Comparison of ENCODE assay signal across 10 cellular contexts in genomic region chr4:152680988-152681731, GRCh38. TPM values are rescaled to one million over a fixed set of nuclear protein-coding genes. Genes with fewer than 3 reads are reported as not detected.
DNase-seq lines count a peak whose midpoint lies in the region; ATAC-seq and TF ChIP-seq lines count a peak whose summit lies in the region.
"Had no signal": no experiment of that assay in that cellular context is flagged by ENCODE, and none has a peak within 500 bp of the region (broad histone marks: within the 10 kb centered on the region; RNA-seq: fewer than 3 reads in every experiment).

No MANE protein-coding gene starts in this region.

- H3K4me3 ChIP-seq in HUES6 (ENCODE audit: low read depth, low read length) = no peak overlapping the region
- H3K4me3 ChIP-seq in mesenchymal stem cell (ENCODE audit: insufficient read depth in 1 of 2, low read depth in 1 of 2, low read length in 2 of 2) = no peak overlapping the region
- no peak overlapping the region for H3K4me3 ChIP-seq in ascending aorta
- no peak overlapping the region for H3K4me3 ChIP-seq in gastrocnemius medialis
- H3K4me3 ChIP-seq: cardiac muscle cell had no signal

- H3K27me3 Mint-ChIP-seq in activated CD4-positive, alpha-beta memory T cell treated with anti-CD3 and anti-CD28 coated beads for 36 hours = no peaks in the 10 kb centered on the region

- H3K9me3 ChIP-seq in HUES6 (ENCODE audit: control insufficient read depth, insufficient read depth, low read depth, low read length) (no peaks in the 10 kb centered on the region), mesenchymal stem cell (ENCODE audit: control insufficient read depth, low read length) (no peaks in the 10 kb centered on the region), ascending aorta (no peaks in the 10 kb centered on the region), gastrocnemius medialis (no peaks in the 10 kb centered on the region)

- H2BK15ac ChIP-seq in mesenchymal stem cell (ENCODE audit: low read depth, poor library complexity, severe bottlenecking) = no peak overlapping the region

- no peaks in the 10 kb centered on the region for H3K36me3 Mint-ChIP-seq in activated CD4-positive, alpha-beta memory T cell treated with anti-CD3 and anti-CD28 coated beads for 36 hours

- no peak overlapping the region for H4K91ac ChIP-seq in mesenchymal stem cell (ENCODE audit: low read length)

- no peak overlapping the region for H3K4ac ChIP-seq in mesenchymal stem cell (ENCODE audit: low read depth in 1 of 2, low read length in 2 of 2)

- DNase-seq in GF-D8 (lab: John Stamatoyannopoulos, UW) (peak; percentile 58), mesenchymal stem cell (peak; percentile 93), ascending aorta (ENCODE audit: low spot score in 2 of 2) (no peak), gastrocnemius medialis (no peak), NCI-H2029 (lab: John Stamatoyannopoulos, UW) (no peak), T1000 (lab: John Stamatoyannopoulos, UW) (no peak)
- DNase-seq in activated CD4-positive, alpha-beta memory T cell treated with anti-CD3 and anti-CD28 coated beads for 36 hours = peak; percentile 41

- peak overlapping the region in 1 of 2 experiments; percentile 33 for H2BK12ac ChIP-seq in mesenchymal stem cell (ENCODE audit: low read length in 2 of 2)

- 37% methylated on average over 3 of the region's 9 CpGs for WGBS in mesenchymal stem cell

- peaks cover 8% of the 10 kb centered on the region for H3K79me1 ChIP-seq in mesenchymal stem cell (replicated peaks; ENCODE audit: low read length, poor library complexity, severe bottlenecking)

- H3K27ac Mint-ChIP-seq in activated CD4-positive, alpha-beta memory T cell treated with anti-CD3 and anti-CD28 coated beads for 36 hours = peak overlapping the region; percentile 60

- no peak overlapping the region for H2BK120ac ChIP-seq in mesenchymal stem cell (ENCODE audit: low read depth, low read length)

- H3K9me3 Mint-ChIP-seq in activated CD4-positive, alpha-beta memory T cell treated with anti-CD3 and anti-CD28 coated beads for 36 hours = no peaks in the 10 kb centered on the region

- H3K4me3 Mint-ChIP-seq in activated CD4-positive, alpha-beta memory T cell treated with anti-CD3 and anti-CD28 coated beads for 36 hours = peak overlapping the region; percentile 48

- no peak for TF ChIP-seq POLR2A in gastrocnemius medialis (IDR thresholded peaks at IDR 0.05)

- POLR2A ChIA-PET in activated CD4-positive, alpha-beta memory T cell treated with anti-CD3 and anti-CD28 coated beads for 36 hours (lab: Charles Lee) = no interaction called here

- in situ Hi-C loops in gastrocnemius medialis (cut with MboI; ENCODE audit: low sequenced_read_pairs in 4 of 4) = no loop called here

- H2AFZ ChIP-seq in mesenchymal stem cell (ENCODE audit: low read depth, low read length) = no peak overlapping the region

- H3K27ac ChIP-seq in HUES6 (ENCODE audit: low read depth, low read length) = no peak overlapping the region; the same call in 1 of the 2 replicates
- peak overlapping the region; percentile 85 for H3K27ac ChIP-seq in mesenchymal stem cell (ENCODE audit: low read length, poor library complexity, severe bottlenecking)
- no peak overlapping the region for H3K27ac ChIP-seq in ascending aorta
- no peak overlapping the region for H3K27ac ChIP-seq in gastrocnemius medialis
- H3K27ac ChIP-seq: cardiac muscle cell had no signal

- H3K4me1 Mint-ChIP-seq in activated CD4-positive, alpha-beta memory T cell treated with anti-CD3 and anti-CD28 coated beads for 36 hours (ENCODE audit: low read depth) = peaks cover 55% of the 10 kb centered on the region

- H3K27me3 ChIP-seq in HUES6 (ENCODE audit: control insufficient read depth, insufficient read depth, low read length) (no peaks in the 10 kb centered on the region; the same call in 1 of the 2 replicates), mesenchymal stem cell (ENCODE audit: control insufficient read depth in 1 of 2, insufficient read depth in 1 of 2, low read length in 2 of 2) (peaks cover 0 to 14% of the 10 kb centered on the region in 2 experiments), ascending aorta (no peaks in the 10 kb centered on the region), gastrocnemius medialis (no peaks in the 10 kb centered on the region)

- no peak overlapping the region for H3K18ac ChIP-seq in mesenchymal stem cell (ENCODE audit: low read depth in 1 of 2, low read length in 2 of 2)

- H3K4me1 ChIP-seq in HUES6 (ENCODE audit: control insufficient read depth, insufficient read depth, low read length) (peaks cover 68% of the 10 kb centered on the region), mesenchymal stem cell (ENCODE audit: control insufficient read depth, insufficient read depth, low read depth, low read length) (peaks cover 7% of the 10 kb centered on the region), ascending aorta (no peaks in the 10 kb centered on the region), gastrocnemius medialis (peaks cover 0 to 14% of the 10 kb centered on the region in 2 donors)

- H3K36me3 ChIP-seq in HUES6 (ENCODE audit: control insufficient read depth, insufficient read depth, low read length) (no peaks in the 10 kb centered on the region), mesenchymal stem cell (ENCODE audit: control insufficient read depth in 1 of 2, insufficient read depth in 2 of 2, low read depth in 1 of 2, low read length in 2 of 2) (no peaks in the 10 kb centered on the region), ascending aorta (no peaks in the 10 kb centered on the region), gastrocnemius medialis (no peaks in the 10 kb centered on the region)
- H3K36me3 ChIP-seq: cardiac muscle cell had no signal

- no peak overlapping the region for H3K23ac ChIP-seq in mesenchymal stem cell (ENCODE audit: low read length in 2 of 2)

- CTCF ChIA-PET in activated CD4-positive, alpha-beta memory T cell treated with anti-CD3 and anti-CD28 coated beads for 36 hours (lab: Charles Lee) = interaction anchor here (2.1 kb wide), 1 partner anchor 179 kb away, joined by 7 read pairs; no protein-coding TSS in a partner anchor

- no peak for TF ChIP-seq CTCF in ascending aorta (IDR thresholded peaks at IDR 0.05)
- no peak for TF ChIP-seq CTCF in gastrocnemius medialis (IDR thresholded peaks at IDR 0.05 in 4 of 5, conservative IDR thresholded peaks at IDR 0.05 in 1 of 5)

- H3K4me2 ChIP-seq in mesenchymal stem cell (ENCODE audit: low read length, poor library complexity, severe bottlenecking) = no peak overlapping the region

- H2BK5ac ChIP-seq in mesenchymal stem cell (ENCODE audit: low read depth, low read length, poor library complexity, severe bottlenecking) = no peak overlapping the region

- peak overlapping the region; percentile 3 for H3K9ac ChIP-seq in HUES6 (ENCODE audit: low read length)
- H3K9ac ChIP-seq in mesenchymal stem cell (ENCODE audit: low read length) = no peak overlapping the region

- ATAC-seq in gastrocnemius medialis = no peak

- H4K8ac ChIP-seq in mesenchymal stem cell (ENCODE audit: low read length) = no peak overlapping the region

- no peak overlapping the region for H2AK5ac ChIP-seq in mesenchymal stem cell (ENCODE audit: low read length, severe bottlenecking)

- intact Hi-C loops in activated CD4-positive, alpha-beta memory T cell treated with anti-CD3 and anti-CD28 coated beads for 36 hours (cut with micrococcal nuclease) = loop anchor here (1.0 to 2.0 kb wide), 4 partner anchors 16 to 127 kb away; partner anchors contain the start of genes ARFIP1 and TIGD4
- intact Hi-C loops in ascending aorta (cut with DNase I) = no loop called here
- intact Hi-C loops in gastrocnemius medialis (cut with DNase I; ENCODE audit: low total_unique reads) = no loop called here

- H3K14ac ChIP-seq in mesenchymal stem cell (ENCODE audit: low read length in 2 of 2) = no peak overlapping the region

RNA-seq across cellular contexts. Expression of gene TMEM154, which starts 1.4 kb away (rescaled TPM):
- 10 to 100 TPM; 18.1 to 20.8 TPM for total RNA-seq in activated CD4-positive, alpha-beta memory T cell treated with anti-CD3 and anti-CD28 coated beads for 36 hours
- 10.7 TPM for polyA plus RNA-seq in mesenchymal stem cell (2013, experiment 1 of 2)
- polyA plus RNA-seq in mesenchymal stem cell (2013, experiment 2 of 2) = 12.0 TPM
- total RNA-seq in ascending aorta (1.4 TPM), gastrocnemius medialis (1 to 10 TPM in 2 of 4 donors, under 1 TPM in 2; 0.15 to 2.0 (median 0.70) TPM)
- polyA plus RNA-seq: neural cell had no signal

Comparison
In these comparisons a context has a peak if more than half of its experiments do, and no peak if none do; other contexts are left out.
1. DNase-seq: peak in GF-D8 (single experiment), activated CD4-positive, alpha-beta memory T cell treated with anti-CD3 and anti-CD28 coated beads for 36 hours (single experiment) and mesenchymal stem cell (single experiment); none in ascending aorta (0 of 2), gastrocnemius medialis (0 of 2), NCI-H2029 (single experiment) and T1000 (single experiment).